Comparison of ENCODE assay signal across 8 cellular contexts in the genomic region with DNA sequence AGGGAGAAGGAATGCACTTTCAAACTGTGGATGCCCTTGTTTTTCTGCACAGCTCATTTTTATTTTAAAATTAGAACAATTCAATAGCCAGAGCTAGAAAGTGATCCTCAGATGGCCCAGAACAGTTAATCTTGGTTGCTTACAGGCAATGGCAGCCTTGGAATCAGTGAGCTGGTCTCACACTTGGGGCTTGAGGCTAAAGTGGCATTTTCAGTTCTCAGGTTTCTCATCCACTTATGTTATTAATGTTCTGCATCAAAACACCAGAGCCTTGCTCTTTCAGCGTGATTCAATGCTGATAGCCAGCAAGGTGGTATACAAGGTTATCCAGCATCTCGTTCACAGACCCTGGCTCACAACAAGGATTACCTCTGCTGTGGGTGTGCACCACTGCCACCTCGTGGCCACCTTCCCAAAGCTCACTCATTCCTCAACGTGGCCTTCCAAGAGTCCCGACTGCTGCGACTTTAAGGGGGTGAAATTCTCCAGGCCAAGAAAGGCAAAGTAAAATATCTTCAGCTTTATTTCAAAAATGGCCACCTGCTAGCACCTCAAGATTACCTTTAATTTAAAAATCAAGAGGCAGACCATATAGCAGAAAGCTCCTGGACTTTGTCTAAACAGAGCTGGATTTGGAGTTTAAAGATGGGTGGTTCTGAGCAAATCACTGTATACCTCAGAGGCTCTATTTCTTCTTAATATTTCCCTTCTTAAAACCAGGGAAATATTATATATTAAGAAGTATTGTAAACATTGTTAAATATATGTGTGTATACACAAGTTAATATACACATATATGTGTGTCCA. TPM values are rescaled to one million over a fixed set of nuclear protein-coding genes. Genes with fewer than 3 reads are reported as not detected.
DNase-seq lines count a peak whose midpoint lies in the region; ATAC-seq and TF ChIP-seq lines count a peak whose summit lies in the region.

No MANE protein-coding gene starts in this region.

- DNase-seq in G401 (ENCODE audit: low spot score) (peak; percentile 30), RWPE2 (ENCODE audit: low spot score) (no peak), astrocyte of the cerebellum (ENCODE audit: low read depth) (peak; percentile 29), iPS-NIHi11 (ENCODE audit: low spot score) (peak; percentile 69), NOMO-1 treated with dmso at 0.1 percent for 144 hours (lab: John Stamatoyannopoulos, UW; ENCODE audit: unreplicated experiment) (no peak)
- DNase-seq in stimulated activated CD4-positive, alpha-beta T cell treated with anti-CD3 and anti-CD28 coated beads, Interleukin-12 subunit alpha, Interleukin-12 subunit beta, amount 100 ng/mL, for 48 hours (ENCODE audit: low read depth in 2 of 3, low spot score in 1 of 3), result peak; percentile 8 to 34 (median 8)

- TF ChIP-seq CTCF in RWPE2 (IDR thresholded peaks at IDR 0.05; ENCODE audit: poor library complexity, severe bottlenecking), result peak; percentile 81
- TF ChIP-seq CTCF in astrocyte of the cerebellum (IDR thresholded peaks at IDR 0.05; ENCODE audit: low read depth, low read length, missing control alignments), result peak; percentile 95

- ATAC-seq in GM21367 (IDR thresholded peaks at IDR 0.05; ENCODE audit: unreplicated experiment), result peak; percentile 94
- peak; percentile 93 for ATAC-seq in HG03558 (IDR thresholded peaks at IDR 0.05; ENCODE audit: extremely low read depth, unreplicated experiment)
- ATAC-seq in RWPE2 (ENCODE audit: low read depth), result peak; percentile 51; the same call in 1 of the 3 replicates

- in situ Hi-C loops in G401 (cut with HindIII; ENCODE audit: low sequenced_read_pairs) (no loop called here), astrocyte of the cerebellum (cut with HindIII; ENCODE audit: low sequenced_read_pairs) (no loop called here)

- H3K27me3 ChIP-seq in RWPE2 (ENCODE audit: insufficient read depth, poor library complexity, severe bottlenecking), result no peaks in the 10 kb centered on the region

- H3K4me1 ChIP-seq in RWPE2 (ENCODE audit: insufficient read depth, poor library complexity, severe bottlenecking), result peaks cover 17% of the 10 kb centered on the region

- H3K4me3 ChIP-seq in RWPE2 (ENCODE audit: severe bottlenecking) (no peak overlapping the region), astrocyte of the cerebellum (ENCODE audit: low read depth, low read length) (no peak overlapping the region)

- no peak overlapping the region for H3K27ac ChIP-seq in RWPE2 (ENCODE audit: poor library complexity, severe bottlenecking)

- H3K9me3 ChIP-seq in RWPE2 (ENCODE audit: severe bottlenecking), result no peaks in the 10 kb centered on the region

- no peaks in the 10 kb centered on the region for H3K36me3 ChIP-seq in RWPE2 (ENCODE audit: low read depth)

RNA-seq across cellular contexts. Expression of gene FSHB, which starts 34.2 kb away (rescaled TPM):
- not detected in 2 replicates for total RNA-seq in G401 (2014; rRNA removed; shearing (Covaris generic))

Comparison
In these comparisons a context has a peak if more than half of its experiments do, and no peak if none do; other contexts are left out.
1. DNase-seq: peak in G401 (single experiment), astrocyte of the cerebellum (single experiment), iPS-NIHi11 (single experiment) and stimulated activated CD4-positive, alpha-beta T cell treated with anti-CD3 and anti-CD28 coated beads, Interleukin-12 subunit alpha, Interleukin-12 subunit beta, amount 100 ng/mL, for 48 hours (3 of 3); none in RWPE2 (single experiment) and NOMO-1 treated with dmso at 0.1 percent for 144 hours (single experiment).
2. Peak in every context shown above with its lines, with median percentiles within 50 percentile points of each other: ATAC-seq.